In the genomic region with DNA sequence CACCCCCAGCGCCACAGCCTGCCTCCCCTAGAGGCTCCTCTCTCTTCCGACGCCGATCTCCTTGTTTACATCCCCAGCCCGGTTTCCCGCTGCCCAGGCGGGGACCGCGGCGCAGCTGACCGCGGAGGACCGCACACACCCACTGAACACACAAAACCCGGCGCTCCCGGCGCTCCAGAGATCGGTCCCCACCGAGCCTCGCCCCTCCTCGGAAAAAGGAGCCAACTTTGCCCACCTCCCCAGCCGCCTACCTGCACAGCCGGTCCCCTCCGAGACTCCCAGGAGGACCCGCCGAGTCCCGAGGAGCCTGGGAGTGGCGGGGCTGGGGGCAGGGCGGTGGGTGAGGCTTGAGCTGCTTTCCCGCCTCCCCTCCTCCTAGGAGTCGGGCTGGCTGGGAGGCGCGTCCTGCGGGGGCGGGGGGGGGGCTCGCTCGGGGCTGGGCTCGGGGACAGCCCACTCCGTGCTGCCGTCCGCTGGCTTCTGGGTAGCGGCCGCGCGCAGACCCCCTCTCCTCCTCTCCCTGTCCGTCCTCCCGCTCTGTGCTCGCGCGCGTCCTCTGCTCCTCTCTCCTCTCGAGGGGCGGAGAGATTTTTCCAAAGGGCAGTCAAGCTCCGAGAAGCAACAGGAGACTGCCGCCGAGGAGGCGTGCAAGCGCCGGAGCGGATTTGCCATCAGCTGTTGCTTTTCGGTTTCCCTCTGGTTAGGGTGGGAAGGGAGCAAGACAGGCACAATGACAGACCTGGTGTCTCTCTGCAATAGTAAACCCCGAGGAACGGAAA, we compare ENCODE assay signal across 8 cellular contexts. TPM values are rescaled to one million over a fixed set of nuclear protein-coding genes. Genes with fewer than 3 reads are reported as not detected.
DNase-seq lines count a peak whose midpoint lies in the region; ATAC-seq, FAIRE-seq and TF ChIP-seq lines count a peak whose summit lies in the region.

A gene with protein sequence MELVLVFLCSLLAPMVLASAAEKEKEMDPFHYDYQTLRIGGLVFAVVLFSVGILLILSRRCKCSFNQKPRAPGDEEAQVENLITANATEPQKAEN (minus strand): TSS at position 318 of the 779 bp plus-strand sequence. CDS start 33,882 bp downstream, outside the sequence.

- no peaks in the 10 kb centered on the region for H3K79me2 ChIP-seq in ACC112 (ENCODE audit: control insufficient read depth, insufficient read depth, low read length, unreplicated experiment)
- peaks cover 53% of the 10 kb centered on the region for H3K79me2 ChIP-seq in neural cell (replicated peaks; ENCODE audit: insufficient read depth, low read length)
- no peaks in the 10 kb centered on the region for H3K79me2 ChIP-seq in MM.1S (ENCODE audit: low read length)

- no peak for TF ChIP-seq EP300 in neural cell (conservative IDR thresholded peaks at IDR 0.05; ENCODE audit: poor library complexity, severe bottlenecking)

- no peaks in the 10 kb centered on the region for H3K9me3 Mint-ChIP-seq in activated B cell treated with CpG ODN at 0.5 μM for 24 hours

- H4K20me1 ChIP-seq in neural cell (ENCODE audit: insufficient read depth) (no peaks in the 10 kb centered on the region), MM.1S (ENCODE audit: insufficient read depth, low read length) (peaks cover 3% of the 10 kb centered on the region; the same call in 1 of the 2 replicates)

- H3K4me2 ChIP-seq in neural cell (ENCODE audit: low read length) (peak within 1 kb of the TSS; percentile 83), MM.1S (ENCODE audit: low read depth, low read length) (no peak within 1 kb of the TSS)

- H3K9me2 ChIP-seq in neural cell (ENCODE audit: insufficient read depth, low read length) (no peaks in the 10 kb centered on the region), MM.1S (replicated peaks; ENCODE audit: insufficient read depth, low read length) (no peaks in the 10 kb centered on the region)

- no peak for ATAC-seq in activated B cell treated with CpG ODN at 0.5 μM for 24 hours (ENCODE audit: low read depth)
- no peak for ATAC-seq in GM21717 (IDR thresholded peaks at IDR 0.05; ENCODE audit: unreplicated experiment)

- H3K27ac ChIP-seq in ACC112 (ENCODE audit: low read depth, low read length) (no peak within 1 kb of the TSS), neural cell (ENCODE audit: low read length) (peak within 1 kb of the TSS; percentile 99), MM.1S (ENCODE audit: low read length) (no peak within 1 kb of the TSS)

- H3K9ac ChIP-seq in neural cell (ENCODE audit: low read length) (peak within 1 kb of the TSS; percentile 97), MM.1S (ENCODE audit: low read length) (no peak within 1 kb of the TSS)

- H3F3A ChIP-seq in neural cell (ENCODE audit: insufficient read depth, low read length, poor library complexity, severe bottlenecking) (no peaks in the 10 kb centered on the region), MM.1S (ENCODE audit: insufficient read depth, low read length) (no peaks in the 10 kb centered on the region)

- no peak for FAIRE-seq in frontal cortex (lab: Jason Lieb, UNC)

- H3K9me3 ChIP-seq in neural cell (ENCODE audit: low read length) = no peaks in the 10 kb centered on the region
- no peaks in the 10 kb centered on the region for H3K9me3 ChIP-seq in MM.1S (replicated peaks; ENCODE audit: insufficient read depth, low read length)

- H3K27me3 Mint-ChIP-seq in activated B cell treated with CpG ODN at 0.5 μM for 24 hours = peaks cover 76% of the 10 kb centered on the region

- peak; percentile 39 for TF ChIP-seq RAD21 in neural cell (conservative IDR thresholded peaks at IDR 0.05)

- H2AFZ ChIP-seq in ACC112 (ENCODE audit: low read length, unreplicated experiment) (no peak within 1 kb of the TSS), neural cell (ENCODE audit: low read depth, low read length) (peak within 1 kb of the TSS; percentile 41), MM.1S (ENCODE audit: low read length) (no peak within 1 kb of the TSS)

- TF ChIP-seq CTCF in activated B cell treated with CpG ODN at 0.5 μM for 24 hours (IDR thresholded peaks at IDR 0.05) (no peak), neural cell (IDR thresholded peaks at IDR 0.05; ENCODE audit: poor library complexity, severe bottlenecking) (no peak), MM.1S (IDR thresholded peaks at IDR 0.05; ENCODE audit: low read length) (no peak)

- CTCF ChIA-PET in activated B cell treated with CpG ODN at 0.5 μM for 24 hours (lab: Charles Lee) = interaction anchor here (1.7 kb wide), 1 partner anchor 70 kb away, joined by 8 read pairs; no protein-coding TSS in a partner anchor

- DNase-seq in Jurkat, Clone E6-1 (ENCODE audit: low read depth, low spot score) = no peak
- DNase-seq in activated B cell treated with CpG ODN at 0.5 μM for 24 hours = no peak
- peak; percentile 66 to 72 for DNase-seq in frontal cortex (ENCODE audit: low spot score in 2 of 2)
- DNase-seq in GM03348 (ENCODE audit: low spot score) = no peak
- no peak for DNase-seq in MM.1S

- H3K4me3 ChIP-seq in ACC112 (ENCODE audit: low read depth, low read length) (0 out of 2 replicates have a peak within 1 kb of the TSS, but pooled peaks have one; percentile 12), neural cell (ENCODE audit: low read length) (peak within 1 kb of the TSS; percentile 70), MM.1S (ENCODE audit: low read length) (no peak within 1 kb of the TSS)
- peak within 1 kb of the TSS; percentile 15 for H3K4me3 ChIP-seq in Jurkat, Clone E6-1 (ENCODE audit: low read length)

- no peak within 1 kb of the TSS for H3K27ac Mint-ChIP-seq in activated B cell treated with CpG ODN at 0.5 μM for 24 hours

- peaks cover 23% of the 10 kb centered on the region for H3K4me1 Mint-ChIP-seq in activated B cell treated with CpG ODN at 0.5 μM for 24 hours

- POLR2A ChIA-PET in activated B cell treated with CpG ODN at 0.5 μM for 24 hours (lab: Charles Lee) = no interaction called here

- H3K27me3 ChIP-seq in ACC112 (ENCODE audit: insufficient read depth, low read length) (peaks cover 98% of the 10 kb centered on the region), neural cell (ENCODE audit: insufficient read depth, low read depth, low read length) (no peaks in the 10 kb centered on the region), MM.1S (replicated peaks; ENCODE audit: insufficient read depth, low read length) (peaks cover 99% of the 10 kb centered on the region)

- no peaks in the 10 kb centered on the region for H3K4me1 ChIP-seq in ACC112 (ENCODE audit: control insufficient read depth, insufficient read depth, low read length, unreplicated experiment)
- peaks cover 7% of the 10 kb centered on the region; the same call in 1 of the 2 replicates for H3K4me1 ChIP-seq in MM.1S (ENCODE audit: low read length)

- no peaks in the 10 kb centered on the region for H3K36me3 ChIP-seq in ACC112 (ENCODE audit: insufficient read depth, low read length)
- H3K36me3 ChIP-seq in neural cell (ENCODE audit: insufficient read depth, low read length) = no peaks in the 10 kb centered on the region
- H3K36me3 ChIP-seq in MM.1S (replicated peaks; ENCODE audit: insufficient read depth, low read length) = no peaks in the 10 kb centered on the region

- H3K36me3 Mint-ChIP-seq in activated B cell treated with CpG ODN at 0.5 μM for 24 hours (ENCODE audit: low read depth) = no peaks in the 10 kb centered on the region

- H3K4me3 Mint-ChIP-seq in activated B cell treated with CpG ODN at 0.5 μM for 24 hours = peak within 1 kb of the TSS; percentile 64

- intact Hi-C loops in activated B cell treated with CpG ODN at 0.5 μM for 24 hours (cut with micrococcal nuclease) = no loop called here

TF ChIP-seq in neural cell, 6 proteins besides CTCF, POLR2A, EP300 and RAD21:
- TF ChIP-seq, protein P1, sequence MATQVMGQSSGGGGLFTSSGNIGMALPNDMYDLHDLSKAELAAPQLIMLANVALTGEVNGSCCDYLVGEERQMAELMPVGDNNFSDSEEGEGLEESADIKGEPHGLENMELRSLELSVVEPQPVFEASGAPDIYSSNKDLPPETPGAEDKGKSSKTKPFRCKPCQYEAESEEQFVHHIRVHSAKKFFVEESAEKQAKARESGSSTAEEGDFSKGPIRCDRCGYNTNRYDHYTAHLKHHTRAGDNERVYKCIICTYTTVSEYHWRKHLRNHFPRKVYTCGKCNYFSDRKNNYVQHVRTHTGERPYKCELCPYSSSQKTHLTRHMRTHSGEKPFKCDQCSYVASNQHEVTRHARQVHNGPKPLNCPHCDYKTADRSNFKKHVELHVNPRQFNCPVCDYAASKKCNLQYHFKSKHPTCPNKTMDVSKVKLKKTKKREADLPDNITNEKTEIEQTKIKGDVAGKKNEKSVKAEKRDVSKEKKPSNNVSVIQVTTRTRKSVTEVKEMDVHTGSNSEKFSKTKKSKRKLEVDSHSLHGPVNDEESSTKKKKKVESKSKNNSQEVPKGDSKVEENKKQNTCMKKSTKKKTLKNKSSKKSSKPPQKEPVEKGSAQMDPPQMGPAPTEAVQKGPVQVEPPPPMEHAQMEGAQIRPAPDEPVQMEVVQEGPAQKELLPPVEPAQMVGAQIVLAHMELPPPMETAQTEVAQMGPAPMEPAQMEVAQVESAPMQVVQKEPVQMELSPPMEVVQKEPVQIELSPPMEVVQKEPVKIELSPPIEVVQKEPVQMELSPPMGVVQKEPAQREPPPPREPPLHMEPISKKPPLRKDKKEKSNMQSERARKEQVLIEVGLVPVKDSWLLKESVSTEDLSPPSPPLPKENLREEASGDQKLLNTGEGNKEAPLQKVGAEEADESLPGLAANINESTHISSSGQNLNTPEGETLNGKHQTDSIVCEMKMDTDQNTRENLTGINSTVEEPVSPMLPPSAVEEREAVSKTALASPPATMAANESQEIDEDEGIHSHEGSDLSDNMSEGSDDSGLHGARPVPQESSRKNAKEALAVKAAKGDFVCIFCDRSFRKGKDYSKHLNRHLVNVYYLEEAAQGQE (IDR thresholded peaks at IDR 0.05; ENCODE audit: borderline replicate concordance) = peak; percentile 65
- TF ChIP-seq POLR2AphosphoS5 (IDR thresholded peaks at IDR 0.05) = peak; percentile 71
- TF ChIP-seq TAF1 (IDR thresholded peaks at IDR 0.05; ENCODE audit: low read depth) = no peak
- peak; percentile 24 for TF ChIP-seq SMC3 (conservative IDR thresholded peaks at IDR 0.05; ENCODE audit: poor library complexity)
- TF ChIP-seq MXI1 (conservative IDR thresholded peaks at IDR 0.05; ENCODE audit: poor library complexity, severe bottlenecking) = peak; percentile 47
- TF ChIP-seq EZH2 (IDR thresholded peaks at IDR 0.05; ENCODE audit: borderline replicate concordance, insufficient read depth, low read length, poor library complexity, severe bottlenecking) = no peak

RNA-seq across cellular contexts. Expression of the gene that starts here (rescaled TPM):
- 3.8 TPM for polyA plus RNA-seq in Jurkat, Clone E6-1 (2012; ENCODE audit: insufficient read depth, insufficient read length)
- not detected in 2 replicates for total RNA-seq in activated B cell treated with CpG ODN at 0.5 μM for 24 hours
- 69.3 TPM for total RNA-seq in frontal cortex
- 218 and 259 TPM in 2 replicates for polyA plus RNA-seq in neural cell
- 169 and 170 TPM in 2 replicates for polyA minus RNA-seq in neural cell

Comparison
In these comparisons a context has a peak if more than half of its experiments do, and no peak if none do; other contexts are left out.
1. RNA of the gene that starts here (total RNA-seq): 69.3 TPM in frontal cortex (single experiment); not detected in activated B cell treated with CpG ODN at 0.5 μM for 24 hours; every median in the first group is over 10 times any median in the second.
2. DNase-seq: peak in frontal cortex (2 of 2); none in Jurkat, Clone E6-1 (single experiment), activated B cell treated with CpG ODN at 0.5 μM for 24 hours (single experiment), GM03348 (single experiment) and MM.1S (single experiment).